In the genomic region with DNA sequence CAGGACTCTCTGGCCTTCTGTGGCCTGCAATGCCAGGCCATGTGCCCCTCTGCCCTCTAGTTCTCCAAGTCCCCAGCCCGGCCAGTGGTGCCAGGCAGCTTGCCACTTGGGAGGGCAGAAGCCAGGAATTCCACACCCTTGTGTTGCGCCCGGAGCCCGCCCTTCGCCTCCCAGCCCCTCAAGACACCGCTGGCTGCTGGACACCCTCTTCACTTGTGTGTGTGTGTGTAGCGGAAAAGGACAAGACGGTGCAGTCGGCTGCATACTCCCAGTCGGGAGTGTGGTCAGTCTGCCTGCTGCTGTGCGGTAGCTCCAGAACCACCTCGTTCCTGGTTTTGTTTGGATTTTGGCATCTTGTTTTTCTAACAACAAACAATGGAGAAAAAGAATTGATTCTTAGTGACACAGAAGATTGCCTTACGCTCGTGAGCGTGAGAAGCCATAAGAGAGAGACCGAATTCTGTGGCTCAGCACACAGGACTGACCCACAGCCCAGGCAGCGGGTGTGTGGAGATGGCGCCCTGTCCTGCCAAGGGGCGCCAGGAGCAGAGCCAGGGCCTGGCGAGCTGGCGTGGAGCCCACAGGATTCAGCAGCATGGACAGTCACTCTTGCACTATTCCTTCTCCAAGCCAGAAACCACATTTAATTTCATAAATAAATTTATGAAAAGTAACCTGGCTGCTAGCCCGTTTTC, we compare ENCODE assay signal across 18 cellular contexts. TPM values are rescaled to one million over a fixed set of nuclear protein-coding genes. Genes with fewer than 3 reads are reported as not detected.
DNase-seq lines count a peak whose midpoint lies in the region; ATAC-seq, FAIRE-seq and TF ChIP-seq lines count a peak whose summit lies in the region.
"Had no signal": no experiment of that assay in that cellular context is flagged by ENCODE, and none has a peak within 500 bp of the region (broad histone marks: within the 10 kb centered on the region; RNA-seq: fewer than 3 reads in every experiment).

No MANE protein-coding gene starts in this region.

- peaks cover 32% of the 10 kb centered on the region for H3K36me3 Mint-ChIP-seq in nephron progenitor cell (ENCODE audit: low read depth)

- DNase-seq in heart left ventricle (no peak), cardiac septum (ENCODE audit: low spot score) (no peak), fibroblast of gingiva (ENCODE audit: low read depth) (peak; percentile 43), nephron progenitor cell (no peak), pancreas (no peak), NCI-H345 (lab: John Stamatoyannopoulos, UW) (no peak)
- DNase-seq: activated gamma-delta T cell; CD8-positive, alpha-beta memory T cell; colonic mucosa; DND-41; NCI-H1436 treated with DMSO at 0.1 percent for 48 hours; retina had no signal

- peak overlapping the region; percentile 81 for H3K27ac Mint-ChIP-seq in nephron progenitor cell
- H3K27ac Mint-ChIP-seq: nephron had no signal

- H3K27me3 ChIP-seq in heart left ventricle = no peaks in the 10 kb centered on the region
- no peaks in the 10 kb centered on the region for H3K27me3 ChIP-seq in pancreas
- H3K27me3 ChIP-seq: colonic mucosa, vagina had no signal

- H3K27me3 Mint-ChIP-seq in nephron progenitor cell (ENCODE audit: low read depth, poor library complexity) = peaks cover 4% of the 10 kb centered on the region
- H3K27me3 Mint-ChIP-seq: CD8-positive, alpha-beta memory T cell had no signal

- FAIRE-seq in pancreas (lab: Jason Lieb, UNC) = no peak
- FAIRE-seq: GM19239 had no signal

- ATAC-seq in heart left ventricle = peak; percentile 54 to 70 (median 66)
- ATAC-seq in GM19455 (IDR thresholded peaks at IDR 0.05; ENCODE audit: unreplicated experiment) = no peak
- ATAC-seq in pancreas = no peak
- no peak for ATAC-seq in GM21360 (IDR thresholded peaks at IDR 0.05; ENCODE audit: unreplicated experiment)

- H3K4me1 Mint-ChIP-seq in nephron progenitor cell = peaks cover under 1% of the 10 kb centered on the region
- H3K4me1 Mint-ChIP-seq: nephron had no signal

- peaks cover 0 to 57% (median 51%) of the 10 kb centered on the region in 9 donors for H3K36me3 ChIP-seq in heart left ventricle
- peaks cover 2 to 33% (median 19%) of the 10 kb centered on the region in 3 donors for H3K36me3 ChIP-seq in pancreas

- H3K4me3 Mint-ChIP-seq in nephron progenitor cell = no peak overlapping the region
- H3K4me3 Mint-ChIP-seq: CD8-positive, alpha-beta memory T cell; nephron had no signal

- H3K27ac ChIP-seq in heart left ventricle = no peak overlapping the region
- no peak overlapping the region for H3K27ac ChIP-seq in pancreas
- H3K27ac ChIP-seq: colonic mucosa, vagina had no signal

- H3K9me3 ChIP-seq in heart left ventricle = no peaks in the 10 kb centered on the region
- H3K9me3 ChIP-seq in pancreas = no peaks in the 10 kb centered on the region
- H3K9me3 ChIP-seq: colonic mucosa, vagina had no signal

- 81 to 90% (median 84%) methylated on average over 21 to 22 of the region's 22 CpGs for WGBS in heart left ventricle, 4 donors
- 91 to 96% methylated on average over 22 of the region's 22 CpGs for whole genome bisulfite sequencing in pancreas, 2 donors

- H3K4me3 ChIP-seq in heart left ventricle (no peak overlapping the region), pancreas (no peak overlapping the region)
- H3K4me3 ChIP-seq: colonic mucosa, lung, vagina had no signal

- TF ChIP-seq CTCF in heart left ventricle (IDR thresholded peaks at IDR 0.05) (no peak), nephron progenitor cell (IDR thresholded peaks at IDR 0.05) (no peak), pancreas (IDR thresholded peaks at IDR 0.05) (no peak)

- intact Hi-C loops in heart left ventricle (cut with DNase I) = no loop called here
- intact Hi-C loops in cardiac septum (cut with DNase I) = no loop called here
- intact Hi-C loops in pancreas (cut with DNase I) = no loop called here

- TF ChIP-seq POLR2A in heart left ventricle (IDR thresholded peaks at IDR 0.05) = no peak

- no peaks in the 10 kb centered on the region for H3K9me3 Mint-ChIP-seq in nephron progenitor cell
- H3K9me3 Mint-ChIP-seq: nephron had no signal

- H3K4me1 ChIP-seq in heart left ventricle (peaks cover 0 to 12% (median 0%) of the 10 kb centered on the region in 12 donors), pancreas (peaks cover 0 to 5% (median 3%) of the 10 kb centered on the region in 3 donors)
- H3K4me1 ChIP-seq: colonic mucosa, vagina had no signal

RNA-seq across cellular contexts. Expression of gene FAM168B, which starts 46.5 kb away (rescaled TPM):
- total RNA-seq in heart left ventricle (100 to 1,000 TPM in 2 of 9 donors, 10 to 100 TPM in 7; 72.7 to 174 (median 86.9) TPM), cardiac septum (90.3 TPM), pancreas (10 to 100 TPM; 26.2 to 37.2 (median 35.6) TPM)
- polyA plus RNA-seq in heart left ventricle (10 to 100 TPM; 23.0 to 92.5 TPM), pancreas (10 to 100 TPM; 11.0 to 17.1 TPM)

RNA-seq across cellular contexts. Expression of gene PLEKHB2, which starts 58.4 kb away (rescaled TPM):
- total RNA-seq in heart left ventricle (10 to 100 TPM; 29.8 to 59.7 (median 42.2) TPM), cardiac septum (41.3 TPM), pancreas (10 to 100 TPM in 5 of 6 donors, 1 to 10 TPM in 1; 8.3 to 28.3 (median 18.6) TPM)
- polyA plus RNA-seq in heart left ventricle (10 to 100 TPM in 1 of 2 donors, 1 to 10 TPM in 1; 7.7 to 71.8 TPM), pancreas (10 to 100 TPM in 1 of 2 donors, 1 to 10 TPM in 1; 7.8 to 20.4 TPM)

Comparison
In these comparisons a context has a peak if more than half of its experiments do, and no peak if none do; other contexts are left out.
1. ATAC-seq: peak in heart left ventricle (4 of 4); none in GM19455 (single experiment), pancreas (0 of 4) and GM21360 (single experiment).